8 cellular contexts compared by ENCODE assay signal in the genomic region with DNA sequence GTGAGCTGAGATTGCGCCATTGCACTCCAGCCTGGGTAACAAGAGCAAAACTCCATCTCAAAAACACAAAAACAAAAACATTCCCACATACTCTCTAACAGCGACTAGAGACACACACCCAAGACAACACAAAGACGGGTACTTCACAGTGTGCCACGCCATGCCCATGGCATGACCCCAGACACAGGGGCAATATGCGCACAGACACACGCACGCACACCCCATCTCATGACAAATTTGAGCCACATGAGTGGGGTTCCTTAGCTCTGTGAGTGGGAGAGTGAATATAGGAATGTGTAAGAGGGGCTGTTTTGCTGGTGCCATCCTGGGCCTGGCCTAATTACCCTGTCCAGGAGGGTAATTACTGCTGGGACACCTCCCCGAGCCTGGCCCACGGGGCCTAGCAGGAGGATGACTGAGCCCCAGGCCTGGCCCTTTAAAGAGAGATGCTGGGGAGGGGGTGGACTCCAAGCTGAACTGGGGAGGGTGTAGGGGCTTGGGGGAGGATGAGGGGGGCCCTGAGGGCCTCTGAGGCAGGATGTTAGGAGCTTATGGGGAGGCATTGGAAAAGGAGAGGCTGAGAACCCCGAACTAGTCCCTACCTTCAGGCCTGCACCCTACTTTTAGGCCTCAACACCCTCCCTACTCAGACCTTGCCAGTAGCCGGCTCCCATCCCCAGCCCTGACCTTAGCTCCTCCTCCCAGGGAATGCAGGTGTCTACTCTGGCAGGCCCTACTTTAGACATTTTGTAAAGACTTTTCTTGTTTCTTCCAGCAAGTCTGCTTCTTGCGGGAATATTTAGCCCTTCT. TPM values are rescaled to one million over a fixed set of nuclear protein-coding genes. Genes with fewer than 3 reads are reported as not detected.
A peak's percentile ranks its signal among the peaks of the same experiment; 100 is the strongest.
DNase-seq lines count a peak whose midpoint lies in the region; ATAC-seq and TF ChIP-seq lines count a peak whose summit lies in the region.

No MANE protein-coding gene starts in this region.

- peak overlapping the region; percentile 94 for H3K4me2 ChIP-seq in mammary epithelial cell (ENCODE audit: insufficient read depth, low read depth, low read length)

- peak overlapping the region; percentile 93 for H3K27ac ChIP-seq in cardiac muscle cell
- H3K27ac ChIP-seq in mammary epithelial cell (ENCODE audit: insufficient read depth, low read depth, low read length): no peak overlapping the region
- H3K27ac ChIP-seq in urinary bladder (ENCODE audit: low read depth): peak overlapping the region; percentile 97

- TF ChIP-seq CTCF in cardiac muscle cell (IDR thresholded peaks at IDR 0.05; ENCODE audit: low read depth, low read length): no peak
- no peak for TF ChIP-seq CTCF in mammary epithelial cell (conservative IDR thresholded peaks at IDR 0.05 in 1 of 2, IDR thresholded peaks at IDR 0.05 in 1 of 2; ENCODE audit: extremely low read depth in 1 of 2, insufficient read depth in 1 of 2, low read depth in 1 of 2, low read length in 2 of 2)
- no peak for TF ChIP-seq CTCF in mesothelial cell of epicardium (IDR thresholded peaks at IDR 0.05; ENCODE audit: unreplicated experiment)

- in situ Hi-C loops in mammary epithelial cell (cut with MboI; ENCODE audit: low sequenced_read_pairs in 2 of 2): no loop called here

- H3K36me3 ChIP-seq in cardiac muscle cell (no peaks in the 10 kb centered on the region), mammary epithelial cell (ENCODE audit: insufficient read depth, low read length) (no peaks in the 10 kb centered on the region), urinary bladder (ENCODE audit: insufficient read depth) (no peaks in the 10 kb centered on the region)

- peak overlapping the region; percentile 39 for H2AFZ ChIP-seq in mammary epithelial cell (ENCODE audit: low read depth, low read length)

- ATAC-seq in Right ventricle myocardium inferior: no peak

- H3K4me1 ChIP-seq in cardiac muscle cell (ENCODE audit: low read depth) (peaks cover 39% of the 10 kb centered on the region), mammary epithelial cell (ENCODE audit: insufficient read depth, low read length) (peaks cover 65% of the 10 kb centered on the region), urinary bladder (ENCODE audit: insufficient read depth) (peaks cover 2% of the 10 kb centered on the region)

- dilution Hi-C loops in mammary epithelial cell (cut with HindIII; ENCODE audit: low sequenced_read_pairs): no loop called here

- H3K27me3 ChIP-seq in cardiac muscle cell (no peaks in the 10 kb centered on the region), mammary epithelial cell (ENCODE audit: insufficient read depth, low read length) (no peaks in the 10 kb centered on the region)

- no TSS peak for BruUV-seq in mammary epithelial cell (replicated peaks; lab: Mats Ljungman, UMichigan)

- H3K9me3 ChIP-seq in cardiac muscle cell (ENCODE audit: low read depth) (no peaks in the 10 kb centered on the region), mammary epithelial cell (replicated peaks; ENCODE audit: insufficient read depth, low read length) (no peaks in the 10 kb centered on the region)

- peaks cover 8% of the 10 kb centered on the region for H3K36me3 Mint-ChIP-seq in mesothelial cell of epicardium

- H3K9ac ChIP-seq in mammary epithelial cell (ENCODE audit: insufficient read depth, low read length): no peak overlapping the region

- 83% methylated on average over 11 of the region's 12 CpGs for WGBS in mammary epithelial cell (ENCODE audit: low coverage, missing lambda C conversion rate)
- 76% methylated on average over 12 of the region's 12 CpGs for WGBS in urinary bladder

- peak overlapping the region; percentile 82 for H3K4me3 Mint-ChIP-seq in mesothelial cell of epicardium

- H3K4me1 Mint-ChIP-seq in mesothelial cell of epicardium: peaks cover 61% of the 10 kb centered on the region

- no peaks in the 10 kb centered on the region for H3K9me3 Mint-ChIP-seq in mesothelial cell of epicardium

- no peak for DNase-seq in cardiac muscle cell (ENCODE audit: low read depth in 1 of 2, low spot score in 1 of 2)
- no peak for DNase-seq in Right ventricle myocardium inferior (ENCODE audit: missing footprints)
- peak; percentile 34 for DNase-seq in mammary epithelial cell
- DNase-seq in mesothelial cell of epicardium (ENCODE audit: low spot score in 2 of 2, unreplicated experiment in 2 of 2): no peak
- DNase-seq in NCI-H1436 treated with DMSO at 0.1 percent for 48 hours (lab: John Stamatoyannopoulos, UW): no peak
- DNase-seq in stimulated activated CD4-positive, alpha-beta T cell treated with anti-CD3 and anti-CD28 coated beads, Interleukin-4, amount 100 ng/mL, for 24 hours: no peak
- no peak for DNase-seq in HuH-7.5 (ENCODE audit: low spot score)

- peak overlapping the region; percentile 50 for H3K4me3 ChIP-seq in cardiac muscle cell
- H3K4me3 ChIP-seq in mammary epithelial cell (replicated peaks in 1 of 3; ENCODE audit: insufficient read depth in 1 of 3, low read depth in 2 of 3, low read length in 3 of 3): peak overlapping the region; percentile 31 to 56 (median 39)
- H3K4me3 ChIP-seq in urinary bladder (ENCODE audit: low read depth, low read length): peak overlapping the region; percentile 71

- intact Hi-C loops in Right ventricle myocardium inferior (cut with DNase I): loop anchor here (1.0 kb wide), 1 partner anchor 16 kb away; no protein-coding TSS in a partner anchor
- intact Hi-C loops in mammary epithelial cell (cut with micrococcal nuclease): no loop called here

- H3K27me3 Mint-ChIP-seq in mesothelial cell of epicardium (ENCODE audit: low read depth): no peaks in the 10 kb centered on the region

- no peaks in the 10 kb centered on the region for H4K20me1 ChIP-seq in mammary epithelial cell (ENCODE audit: insufficient read depth, low read length)

- H3K27ac Mint-ChIP-seq in mesothelial cell of epicardium: peak overlapping the region; percentile 93

- peaks cover 13% of the 10 kb centered on the region for H3K79me2 ChIP-seq in mammary epithelial cell (ENCODE audit: insufficient read depth, low read length)

- CTCF ChIA-PET in mammary epithelial cell (lab: Charles Lee; ENCODE audit: low non-redundant PET): no interaction called here

RNA-seq across cellular contexts. Expression of gene LTBP3, which starts 1.5 kb away (rescaled TPM):
- 61.8 and 98.3 TPM in 2 replicates for total RNA-seq in cardiac muscle cell
- polyA plus RNA-seq in cardiac muscle cell: 53.7 and 60.9 TPM in 2 replicates
- 72.3 TPM for total RNA-seq in Right ventricle myocardium inferior
- 10 to 100 TPM; 21.0 to 42.5 TPM for total RNA-seq in mammary epithelial cell
- polyA plus RNA-seq in mammary epithelial cell: 46.5 TPM
- 38.3 TPM for polyA minus RNA-seq in mammary epithelial cell
- total RNA-seq in mesothelial cell of epicardium: 314 to 333 TPM (median 318 TPM) in 3 replicates
- 58.5 TPM for total RNA-seq in urinary bladder
- polyA plus RNA-seq in urinary bladder: 145 TPM

RNA-seq across cellular contexts. Expression of gene ZNRD2, which starts 13.6 kb away (rescaled TPM):
- total RNA-seq in cardiac muscle cell: 56.6 and 57.4 TPM in 2 replicates
- 55.7 and 70.5 TPM in 2 replicates for polyA plus RNA-seq in cardiac muscle cell
- total RNA-seq in Right ventricle myocardium inferior: 23.3 TPM
- total RNA-seq in mammary epithelial cell: 10 to 100 TPM; 35.2 to 52.8 TPM
- 60.2 TPM for polyA plus RNA-seq in mammary epithelial cell
- 6.7 TPM for polyA minus RNA-seq in mammary epithelial cell
- 23.1 to 27.8 TPM (median 27.4 TPM) in 3 replicates for total RNA-seq in mesothelial cell of epicardium
- 14.6 TPM for total RNA-seq in urinary bladder
- polyA plus RNA-seq in urinary bladder: 94.9 TPM

RNA-seq across cellular contexts. Expression of gene FAM89B, which starts 15.7 kb away (rescaled TPM):
- total RNA-seq in cardiac muscle cell (42.9 and 71.8 TPM in 2 replicates), Right ventricle myocardium inferior (45.1 TPM), mammary epithelial cell (10 to 100 TPM; 21.2 to 35.1 TPM), mesothelial cell of epicardium (56.7 to 61.5 TPM (median 57.6 TPM) in 3 replicates), urinary bladder (10.9 TPM)
- polyA plus RNA-seq in cardiac muscle cell (96.0 and 132 TPM in 2 replicates), mammary epithelial cell (26.0 TPM), urinary bladder (82.7 TPM)
- polyA minus RNA-seq in mammary epithelial cell: 27.4 TPM

RNA-seq across cellular contexts. Expression of gene EHBP1L1, which starts 19.2 kb away (rescaled TPM):
- total RNA-seq in cardiac muscle cell (14.9 and 50.5 TPM in 2 replicates), Right ventricle myocardium inferior (61.0 TPM), mammary epithelial cell (10 to 100 TPM; 17.5 to 47.5 TPM), mesothelial cell of epicardium (30.4 to 35.2 TPM (median 33.8 TPM) in 3 replicates), urinary bladder (45.9 TPM)
- polyA plus RNA-seq in cardiac muscle cell (14.2 and 30.0 TPM in 2 replicates), mammary epithelial cell (17.7 TPM), urinary bladder (178 TPM)
- 14.2 TPM for polyA minus RNA-seq in mammary epithelial cell

RNA-seq across cellular contexts. Expression of gene SCYL1, which starts 31.8 kb away (rescaled TPM):
- 157 and 168 TPM in 2 replicates for total RNA-seq in cardiac muscle cell
- 139 and 146 TPM in 2 replicates for polyA plus RNA-seq in cardiac muscle cell
- 55.6 TPM for total RNA-seq in Right ventricle myocardium inferior
- 10 to 100 TPM; 66.0 to 75.0 TPM for total RNA-seq in mammary epithelial cell
- 64.8 TPM for polyA plus RNA-seq in mammary epithelial cell
- polyA minus RNA-seq in mammary epithelial cell: 45.1 TPM
- 83.4 to 91.1 TPM (median 89.5 TPM) in 3 replicates for total RNA-seq in mesothelial cell of epicardium
- 43.4 TPM for total RNA-seq in urinary bladder
- 82.0 TPM for polyA plus RNA-seq in urinary bladder
